In the genomic region with DNA sequence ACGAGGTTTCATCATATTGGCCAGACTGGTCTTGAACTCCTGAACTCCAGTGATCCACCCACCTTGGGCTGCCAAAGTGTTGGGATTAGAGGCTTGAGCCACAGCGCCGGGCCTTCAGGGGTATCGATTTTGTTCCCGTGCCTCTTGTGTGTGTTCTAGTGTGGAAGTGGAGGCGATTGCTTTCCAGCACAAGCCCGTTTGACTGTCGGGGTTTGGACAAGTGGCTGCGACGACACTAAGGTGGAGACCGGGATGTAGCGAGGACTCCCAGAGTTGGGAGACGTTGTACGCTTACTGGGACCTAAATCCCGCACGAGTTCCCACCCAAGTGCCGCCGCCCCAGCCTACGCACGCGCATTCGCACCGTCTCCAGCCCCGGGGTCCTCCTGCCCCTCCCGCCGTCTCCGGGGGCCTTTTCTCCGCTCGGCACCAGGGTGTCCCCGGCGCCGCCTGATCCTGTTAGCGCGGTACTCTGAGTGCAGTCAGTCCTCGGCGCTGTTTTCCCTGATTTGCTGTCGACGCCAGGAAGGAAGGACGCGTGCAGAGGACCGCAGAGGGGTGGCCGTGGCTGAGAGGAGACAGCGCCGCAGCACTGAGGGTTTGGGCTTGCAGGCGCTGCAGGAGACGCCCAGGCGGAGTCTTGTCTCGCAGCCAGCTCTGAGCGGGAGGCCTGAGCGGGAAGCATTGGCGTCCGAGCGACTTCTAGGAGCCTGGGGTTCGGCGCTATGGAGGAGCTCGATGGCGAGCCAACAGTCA, we compare ENCODE assay signal across 8 cellular contexts. TPM values are rescaled to one million over a fixed set of nuclear protein-coding genes. Genes with fewer than 3 reads are reported as not detected.
A peak's percentile ranks its signal among the peaks of the same experiment; 100 is the strongest.
DNase-seq lines count a peak whose midpoint lies in the region; ATAC-seq, FAIRE-seq and TF ChIP-seq lines count a peak whose summit lies in the region.

Gene NUP85, plus strand, starts transcription at position 643 of the 756 bp plus-strand sequence. Its CDS starts 83 bp downstream, at position 726.

- peak; percentile 62 for ATAC-seq in HG02970 (IDR thresholded peaks at IDR 0.05; ENCODE audit: low FRiP score, unreplicated experiment)
- no peak for ATAC-seq in GM18873 (IDR thresholded peaks at IDR 0.05; ENCODE audit: low FRiP score, unreplicated experiment)

- peak; percentile 91 for FAIRE-seq in GM12892 (lab: Jason Lieb, UNC)

- DNase-seq in GM12892 (ENCODE audit: insufficient read length) (peak; percentile 99), NCI-H2081 treated with DMSO at 0.1 percent for 48 hours (lab: John Stamatoyannopoulos, UW) (peak; percentile 67), T1000 (lab: John Stamatoyannopoulos, UW) (peak; percentile 94), astrocyte of the hippocampus (ENCODE audit: low read depth, low spot score) (peak; percentile 97), hippocampal formation (lab: John Stamatoyannopoulos, UW) (peak; percentile 86 to 96), retina (peak; percentile 100)

- TF ChIP-seq POLR2A in GM12892 (IDR thresholded peaks at IDR 0.05; ENCODE audit: low read depth, low read length): peak; percentile 90

RNA-seq across cellular contexts. Expression of gene NUP85, which starts in this region (rescaled TPM):
- 63.7 TPM for polyA plus RNA-seq in GM12892 (2012; ENCODE audit: missing spikeins)
